ENCODE assay signal across 9 cellular contexts in the genomic region with DNA sequence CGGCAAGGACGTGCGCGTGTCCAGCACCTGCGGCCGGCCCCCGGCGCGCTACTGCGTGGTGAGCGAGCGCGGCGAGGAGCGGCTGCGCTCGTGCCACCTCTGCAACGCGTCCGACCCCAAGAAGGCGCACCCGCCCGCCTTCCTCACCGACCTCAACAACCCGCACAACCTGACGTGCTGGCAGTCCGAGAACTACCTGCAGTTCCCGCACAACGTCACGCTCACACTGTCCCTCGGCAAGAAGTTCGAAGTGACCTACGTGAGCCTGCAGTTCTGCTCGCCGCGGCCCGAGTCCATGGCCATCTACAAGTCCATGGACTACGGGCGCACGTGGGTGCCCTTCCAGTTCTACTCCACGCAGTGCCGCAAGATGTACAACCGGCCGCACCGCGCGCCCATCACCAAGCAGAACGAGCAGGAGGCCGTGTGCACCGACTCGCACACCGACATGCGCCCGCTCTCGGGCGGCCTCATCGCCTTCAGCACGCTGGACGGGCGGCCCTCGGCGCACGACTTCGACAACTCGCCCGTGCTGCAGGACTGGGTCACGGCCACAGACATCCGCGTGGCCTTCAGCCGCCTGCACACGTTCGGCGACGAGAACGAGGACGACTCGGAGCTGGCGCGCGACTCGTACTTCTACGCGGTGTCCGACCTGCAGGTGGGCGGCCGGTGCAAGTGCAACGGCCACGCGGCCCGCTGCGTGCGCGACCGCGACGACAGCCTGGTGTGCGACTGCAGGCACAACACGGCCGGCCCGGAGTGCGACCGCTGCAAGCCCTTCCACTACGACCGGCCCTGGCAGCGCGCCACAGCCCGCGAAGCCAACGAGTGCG. TPM values are rescaled to one million over a fixed set of nuclear protein-coding genes. Genes with fewer than 3 reads are reported as not detected.
DNase-seq lines count a peak whose midpoint lies in the region; ATAC-seq and TF ChIP-seq lines count a peak whose summit lies in the region.
"Had no signal": no experiment of that assay in that cellular context is flagged by ENCODE, and none has a peak within 500 bp of the region (broad histone marks: within the 10 kb centered on the region; RNA-seq: fewer than 3 reads in every experiment).

No MANE protein-coding gene starts in this region.

- no peaks in the 10 kb centered on the region for H3K9me3 ChIP-seq in HUES6 (ENCODE audit: control insufficient read depth, insufficient read depth, low read depth, low read length)
- H3K9me3 ChIP-seq in BE2C: no peaks in the 10 kb centered on the region

- peaks cover 62% of the 10 kb centered on the region for H3K27me3 Mint-ChIP-seq in activated naive CD8-positive, alpha-beta T cell treated with anti-CD3 and anti-CD28 coated beads, Interleukin-2, amount 50 U/mL, for 24 hours

- H3K4me3 Mint-ChIP-seq in activated naive CD8-positive, alpha-beta T cell treated with anti-CD3 and anti-CD28 coated beads, Interleukin-2, amount 50 U/mL, for 24 hours: peak overlapping the region; percentile 83
- H3K4me3 Mint-ChIP-seq in stimulated activated effector memory CD8-positive, alpha-beta T cell treated with anti-CD3 and anti-CD28 coated beads, Interleukin-12 subunit alpha, Interleukin-12 subunit beta, amount 100 ng/mL, for 72 hours: peak overlapping the region; percentile 78

- H3K36me3 Mint-ChIP-seq in activated naive CD8-positive, alpha-beta T cell treated with anti-CD3 and anti-CD28 coated beads, Interleukin-2, amount 50 U/mL, for 24 hours (ENCODE audit: low read depth): no peaks in the 10 kb centered on the region
- no peaks in the 10 kb centered on the region for H3K36me3 Mint-ChIP-seq in stimulated activated effector memory CD8-positive, alpha-beta T cell treated with anti-CD3 and anti-CD28 coated beads, Interleukin-12 subunit alpha, Interleukin-12 subunit beta, amount 100 ng/mL, for 72 hours

- no peak for DNase-seq in activated naive CD8-positive, alpha-beta T cell treated with anti-CD3 and anti-CD28 coated beads, Interleukin-2, amount 50 U/mL, for 24 hours
- peak; percentile 49 for DNase-seq in iPS-NIHi11 (ENCODE audit: low spot score)
- DNase-seq in stimulated activated effector memory CD8-positive, alpha-beta T cell treated with anti-CD3 and anti-CD28 coated beads, Interleukin-12 subunit alpha, Interleukin-12 subunit beta, amount 100 ng/mL, for 72 hours (ENCODE audit: low spot score in 2 of 2): no peak
- no peak for DNase-seq in NCI-H526 treated with DMSO at 0.1 percent for 48 hours (lab: John Stamatoyannopoulos, UW)
- no peak for DNase-seq in iPS-NIHi7 (ENCODE audit: extremely low spot score)
- no peak for DNase-seq in BE2C
- no peak for DNase-seq in NCI-H82 treated with DMSO at 0.1 percent for 48 hours (lab: John Stamatoyannopoulos, UW; ENCODE audit: unreplicated experiment)

- no peak overlapping the region for H3K27ac ChIP-seq in HUES6 (ENCODE audit: low read depth, low read length)
- H3K27ac ChIP-seq: KMS-11 had no signal

- no peaks in the 10 kb centered on the region for H3K9me3 Mint-ChIP-seq in activated naive CD8-positive, alpha-beta T cell treated with anti-CD3 and anti-CD28 coated beads, Interleukin-2, amount 50 U/mL, for 24 hours
- H3K9me3 Mint-ChIP-seq in stimulated activated effector memory CD8-positive, alpha-beta T cell treated with anti-CD3 and anti-CD28 coated beads, Interleukin-12 subunit alpha, Interleukin-12 subunit beta, amount 100 ng/mL, for 72 hours: no peaks in the 10 kb centered on the region

- H3K36me3 ChIP-seq in HUES6 (ENCODE audit: control insufficient read depth, insufficient read depth, low read length) (no peaks in the 10 kb centered on the region), BE2C (no peaks in the 10 kb centered on the region)

- TF ChIP-seq CTCF in BE2C (IDR thresholded peaks at IDR 0.05; ENCODE audit: low read depth, low read length): no peak

- H3K27me3 ChIP-seq in HUES6 (ENCODE audit: control insufficient read depth, insufficient read depth, low read length) (peaks cover 86% of the 10 kb centered on the region), BE2C (peaks cover 29% of the 10 kb centered on the region)

- H3K4me3 ChIP-seq in HUES6 (ENCODE audit: low read depth, low read length) (peak overlapping the region; percentile 65), BE2C (ENCODE audit: low read depth, low read length) (no peak overlapping the region)

- H3K27ac Mint-ChIP-seq in activated naive CD8-positive, alpha-beta T cell treated with anti-CD3 and anti-CD28 coated beads, Interleukin-2, amount 50 U/mL, for 24 hours: peak overlapping the region; percentile 76
- H3K27ac Mint-ChIP-seq in stimulated activated effector memory CD8-positive, alpha-beta T cell treated with anti-CD3 and anti-CD28 coated beads, Interleukin-12 subunit alpha, Interleukin-12 subunit beta, amount 100 ng/mL, for 72 hours: no peak overlapping the region

- peak; percentile 9 for ATAC-seq in activated naive CD8-positive, alpha-beta T cell treated with anti-CD3 and anti-CD28 coated beads, Interleukin-2, amount 50 U/mL, for 24 hours
- ATAC-seq in stimulated activated effector memory CD8-positive, alpha-beta T cell treated with anti-CD3 and anti-CD28 coated beads, Interleukin-12 subunit alpha, Interleukin-12 subunit beta, amount 100 ng/mL, for 72 hours: no peak

- peak overlapping the region; percentile 49 for H3K9ac ChIP-seq in HUES6 (ENCODE audit: low read length)
- H3K9ac ChIP-seq: KMS-11 had no signal

- H3K4me1 ChIP-seq in HUES6 (ENCODE audit: control insufficient read depth, insufficient read depth, low read length) (peaks cover 44% of the 10 kb centered on the region), BE2C (no peaks in the 10 kb centered on the region)

- peaks cover 9% of the 10 kb centered on the region for H3K4me1 Mint-ChIP-seq in activated naive CD8-positive, alpha-beta T cell treated with anti-CD3 and anti-CD28 coated beads, Interleukin-2, amount 50 U/mL, for 24 hours
- H3K4me1 Mint-ChIP-seq in stimulated activated effector memory CD8-positive, alpha-beta T cell treated with anti-CD3 and anti-CD28 coated beads, Interleukin-12 subunit alpha, Interleukin-12 subunit beta, amount 100 ng/mL, for 72 hours: peaks cover 6% of the 10 kb centered on the region

RNA-seq across cellular contexts. Expression of a gene that starts 1.5 kb away (rescaled TPM):
- polyA plus RNA-seq in BE2C (2012; ENCODE audit: insufficient read depth, insufficient read length, low read depth): not detected

RNA-seq across cellular contexts. Expression of a gene that starts 57.3 kb away (rescaled TPM):
- not detected for polyA plus RNA-seq in BE2C (2012; ENCODE audit: insufficient read depth, insufficient read length, low read depth)
